ENCODE assay signal across 11 cellular contexts in the genomic region with DNA sequence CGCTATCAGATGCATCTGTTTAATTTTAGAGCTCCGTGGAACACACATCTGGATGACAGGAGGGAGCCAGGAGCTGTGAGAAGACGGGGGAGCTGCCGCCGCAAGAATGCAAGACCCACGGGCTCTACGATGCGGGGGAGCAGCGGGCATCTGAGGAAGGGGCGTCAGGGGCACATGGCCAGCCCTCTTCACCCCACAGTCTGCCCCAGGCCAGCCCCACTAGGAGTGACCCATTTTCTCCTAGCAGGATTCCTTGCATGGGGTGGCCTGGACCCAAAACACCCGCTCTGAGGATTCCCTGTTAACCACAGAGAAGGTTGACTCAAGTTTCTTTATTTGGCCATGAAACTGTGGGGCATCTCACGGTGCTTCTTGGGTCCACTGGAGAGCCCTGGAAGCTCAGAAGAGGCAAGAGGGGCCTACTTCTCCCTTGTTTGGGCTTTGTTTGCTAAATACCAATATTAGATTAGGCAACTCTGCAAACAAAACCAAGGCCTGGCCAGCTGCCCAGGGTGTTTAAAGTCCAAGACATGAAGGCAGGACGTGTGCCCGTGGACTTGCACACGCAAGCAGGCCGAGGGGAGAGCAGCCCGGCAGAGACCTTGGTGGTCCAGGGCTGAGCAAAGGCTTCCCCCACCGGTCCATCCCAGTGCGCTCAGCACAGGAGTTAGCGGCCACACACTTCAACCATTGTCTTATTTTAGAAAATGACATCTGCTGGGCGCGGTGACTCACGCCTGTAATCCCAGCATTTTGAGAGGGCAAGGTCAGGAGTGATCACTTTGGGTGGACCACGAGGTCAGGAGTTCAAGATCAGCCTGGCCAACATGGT.
DNase-seq lines count a peak whose midpoint lies in the region; ATAC-seq and TF ChIP-seq lines count a peak whose summit lies in the region.
"Had no signal": no experiment of that assay in that cellular context is flagged by ENCODE, and none has a peak within 500 bp of the region (broad histone marks: within the 10 kb centered on the region; RNA-seq: fewer than 3 reads in every experiment).

No MANE protein-coding gene starts in this region.

- H3K9me3 Mint-ChIP-seq in MCF 10A (ENCODE audit: unreplicated experiment), result no peaks in the 10 kb centered on the region

- no peak overlapping the region for H3K4me2 ChIP-seq in mammary epithelial cell (ENCODE audit: insufficient read depth, low read depth, low read length)
- H3K4me2 ChIP-seq: BLaER1 had no signal

- dilution Hi-C loops in mammary epithelial cell (cut with HindIII; ENCODE audit: low sequenced_read_pairs), result no loop called here

- no peaks in the 10 kb centered on the region for H4K20me1 ChIP-seq in mammary epithelial cell (ENCODE audit: insufficient read depth, low read length)
- H4K20me1 ChIP-seq: BLaER1 had no signal

- H3K27ac ChIP-seq in mammary epithelial cell (ENCODE audit: insufficient read depth, low read depth, low read length) (no peak overlapping the region), lung (ENCODE audit: low read depth in 1 of 2, low read length in 1 of 2) (peak overlapping the region in 1 of 2 donors; percentile 61)
- H3K27ac ChIP-seq: BLaER1 had no signal

- H3K27me3 Mint-ChIP-seq in MCF 10A (ENCODE audit: insufficient read depth, unreplicated experiment), result no peaks in the 10 kb centered on the region
- H3K27me3 Mint-ChIP-seq: memory B cell had no signal

- DNase-seq in MCF 10A (ENCODE audit: unreplicated experiment) (peak; percentile 81), mammary epithelial cell (no peak), cardiac fibroblast (ENCODE audit: low read depth in 2 of 2) (peak; percentile 62 to 76), lung (ENCODE audit: low spot score) (peak; percentile 92), Kasumi-1 (lab: John Stamatoyannopoulos, UW) (no peak)
- DNase-seq in effector CD8-positive, alpha-beta T cell (lab: John Stamatoyannopoulos, UW), result no peak
- DNase-seq in stimulated activated naive CD8-positive, alpha-beta T cell treated with anti-CD3 and anti-CD28 coated beads, Interleukin-15, Interleukin-2, amounts not matched to agents 100 U/mL and 50 U/mL, for 24 hours, result no peak
- DNase-seq: NCI-H1048 had no signal

- intact Hi-C loops in MCF 10A (cut with micrococcal nuclease), result no loop called here
- intact Hi-C loops in mammary epithelial cell (cut with micrococcal nuclease), result no loop called here

- H3K4me3 ChIP-seq in mammary epithelial cell (replicated peaks in 1 of 3; ENCODE audit: insufficient read depth in 1 of 3, low read depth in 2 of 3, low read length in 3 of 3), result no peak overlapping the region
- no peak overlapping the region for H3K4me3 ChIP-seq in cardiac fibroblast (replicated peaks in 1 of 2; ENCODE audit: low read depth in 2 of 2, low read length in 2 of 2)
- no peak overlapping the region for H3K4me3 ChIP-seq in lung
- H3K4me3 ChIP-seq: BLaER1 had no signal

- H3K36me3 ChIP-seq in mammary epithelial cell (ENCODE audit: insufficient read depth, low read length) (no peaks in the 10 kb centered on the region), lung (ENCODE audit: control insufficient read depth in 2 of 2, insufficient read depth in 2 of 2, low read length in 2 of 2) (no peaks in the 10 kb centered on the region)
- H3K36me3 ChIP-seq: BLaER1 had no signal

- POLR2A ChIA-PET in MCF 10A (lab: Yijun Ruan, JAX), result no interaction called here

- CTCF ChIA-PET in MCF 10A (lab: Yijun Ruan, JAX) (interaction anchor here (0.8 kb wide), 1 partner anchor 1403 kb away, joined by 3 read pairs; no protein-coding TSS in a partner anchor), mammary epithelial cell (lab: Charles Lee; ENCODE audit: low non-redundant PET) (no interaction called here)

- H3K4me1 ChIP-seq in mammary epithelial cell (ENCODE audit: insufficient read depth, low read length), result no peaks in the 10 kb centered on the region
- H3K4me1 ChIP-seq in lung (ENCODE audit: control insufficient read depth in 2 of 2, insufficient read depth in 2 of 2, low read length in 2 of 2), result peaks cover 0 to 18% of the 10 kb centered on the region in 2 donors
- H3K4me1 ChIP-seq: BLaER1 had no signal

- TF ChIP-seq CTCF in MCF 10A (IDR thresholded peaks at IDR 0.05; ENCODE audit: unreplicated experiment), result no peak
- no peak for TF ChIP-seq CTCF in mammary epithelial cell (conservative IDR thresholded peaks at IDR 0.05 in 1 of 2, IDR thresholded peaks at IDR 0.05 in 1 of 2; ENCODE audit: extremely low read depth in 1 of 2, insufficient read depth in 1 of 2, low read depth in 1 of 2, low read length in 2 of 2)
- TF ChIP-seq CTCF in cardiac fibroblast (IDR thresholded peaks at IDR 0.05; ENCODE audit: low read depth, low read length), result no peak
- TF ChIP-seq CTCF in lung (IDR thresholded peaks at IDR 0.05; ENCODE audit: control extremely low read depth, extremely low read depth), result no peak

- H3K27me3 ChIP-seq in mammary epithelial cell (ENCODE audit: insufficient read depth, low read length) (no peaks in the 10 kb centered on the region), lung (ENCODE audit: control insufficient read depth, insufficient read depth) (no peaks in the 10 kb centered on the region)
- H3K27me3 ChIP-seq: BLaER1 had no signal

- in situ Hi-C loops in mammary epithelial cell (cut with MboI; ENCODE audit: low sequenced_read_pairs in 2 of 2), result no loop called here

- ATAC-seq in lung (ENCODE audit: insufficient read depth, low FRiP score), result peak; percentile 59
- no peak for ATAC-seq in HG03097 (IDR thresholded peaks at IDR 0.05; ENCODE audit: low FRiP score, unreplicated experiment)
- no peak for ATAC-seq in stimulated activated naive CD8-positive, alpha-beta T cell treated with anti-CD3 and anti-CD28 coated beads, Interleukin-15, Interleukin-2, amounts not matched to agents 100 U/mL and 50 U/mL, for 24 hours

- H3K9ac ChIP-seq in mammary epithelial cell (ENCODE audit: insufficient read depth, low read length), result no peak overlapping the region
- H3K9ac ChIP-seq: BLaER1 had no signal

- no peak overlapping the region for H3K4me3 Mint-ChIP-seq in MCF 10A (ENCODE audit: unreplicated experiment)
- H3K4me3 Mint-ChIP-seq: memory B cell had no signal

- BruUV-seq in MCF 10A (replicated peaks; lab: Mats Ljungman, UMichigan) (no TSS peak), mammary epithelial cell (replicated peaks; lab: Mats Ljungman, UMichigan) (no TSS peak)

- H3K9me3 ChIP-seq in mammary epithelial cell (replicated peaks; ENCODE audit: insufficient read depth, low read length) (no peaks in the 10 kb centered on the region), lung (ENCODE audit: control insufficient read depth in 2 of 2, insufficient read depth in 1 of 2, low read length in 1 of 2) (no peaks in the 10 kb centered on the region)
- H3K9me3 ChIP-seq: BLaER1 had no signal

- H3K27ac Mint-ChIP-seq in MCF 10A (ENCODE audit: low read depth, unreplicated experiment), result no peak overlapping the region
- H3K27ac Mint-ChIP-seq: memory B cell had no signal

- WGBS in mammary epithelial cell (ENCODE audit: low coverage, missing lambda C conversion rate), result 81% methylated on average over 21 of the region's 24 CpGs
- 61 to 77% methylated on average over 24 of the region's 24 CpGs for WGBS in lung, 2 donors

- H3K36me3 Mint-ChIP-seq in MCF 10A (ENCODE audit: insufficient read depth, unreplicated experiment), result peaks cover 3% of the 10 kb centered on the region
- H3K36me3 Mint-ChIP-seq: memory B cell had no signal

- H3K79me2 ChIP-seq in mammary epithelial cell (ENCODE audit: insufficient read depth, low read length), result no peaks in the 10 kb centered on the region

- H2AFZ ChIP-seq in mammary epithelial cell (ENCODE audit: low read depth, low read length), result no peak overlapping the region

- peaks cover 9% of the 10 kb centered on the region for H3K4me1 Mint-ChIP-seq in MCF 10A (ENCODE audit: insufficient read depth, unreplicated experiment)
- H3K4me1 Mint-ChIP-seq: memory B cell had no signal

Comparison
In these comparisons a context has a peak if more than half of its experiments do, and no peak if none do; other contexts are left out.
1. DNase-seq: peak in MCF 10A (single experiment), cardiac fibroblast (2 of 2) and lung (single experiment); none in mammary epithelial cell (single experiment), Kasumi-1 (0 of 2), effector CD8-positive, alpha-beta T cell (single experiment) and stimulated activated naive CD8-positive, alpha-beta T cell treated with anti-CD3 and anti-CD28 coated beads, Interleukin-15, Interleukin-2, amounts not matched to agents 100 U/mL and 50 U/mL, for 24 hours (single experiment).